Comparison of ENCODE assay signal across 1 cellular context in genomic region chr19:4471400-4472173, GRCh38.
TF ChIP-seq lines count a peak whose summit lies in the region.

No MANE protein-coding gene starts in this region.

TF ChIP-seq in GM23338, 12 proteins besides CTCF, POLR2A, EP300 and RAD21:
- TF ChIP-seq POLR2AphosphoS5 (IDR thresholded peaks at IDR 0.05; ENCODE audit: low read depth) (peak; percentile 33; the same call in 1 of the 2 replicates), ZNF114 (CRISPR knock-in tag; IDR thresholded peaks at IDR 0.05) (no peak), CREB1 (CRISPR knock-in tag; IDR thresholded peaks at IDR 0.05; ENCODE audit: low read depth) (peak; percentile 87)
